17 cellular contexts compared by ENCODE assay signal in the genomic region with DNA sequence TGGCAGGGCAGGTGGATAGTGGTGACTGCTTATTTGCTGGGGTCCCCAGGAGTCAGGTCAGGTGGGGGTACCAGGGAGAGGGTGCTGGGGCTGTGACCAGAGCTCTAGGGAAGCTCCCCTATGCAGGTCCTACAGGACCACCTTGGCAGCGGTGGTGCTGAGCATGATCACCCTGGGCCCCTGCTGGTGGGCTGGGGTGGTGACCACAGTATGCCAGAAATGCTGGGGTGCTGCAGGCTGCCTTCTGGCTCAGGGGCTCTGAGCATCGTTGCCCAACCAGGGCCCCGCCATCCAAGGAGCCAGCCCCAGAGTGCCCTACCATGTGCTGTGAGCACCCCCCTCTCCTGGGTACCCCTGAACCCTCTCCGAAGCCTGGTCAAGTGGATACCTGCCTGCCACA. TPM values are rescaled to one million over a fixed set of nuclear protein-coding genes. Genes with fewer than 3 reads are reported as not detected.
DNase-seq lines count a peak whose midpoint lies in the region; ATAC-seq and TF ChIP-seq lines count a peak whose summit lies in the region.
"Had no signal": no experiment of that assay in that cellular context is flagged by ENCODE, and none has a peak within 500 bp of the region (broad histone marks: within the 10 kb centered on the region; RNA-seq: fewer than 3 reads in every experiment).

No MANE protein-coding gene starts in this region.

- H3K4me3 ChIP-seq in right cardiac atrium (ENCODE audit: low read length), result no peak overlapping the region
- no peak overlapping the region for H3K4me3 ChIP-seq in brain microvascular endothelial cell (ENCODE audit: low read depth, low read length)
- H3K4me3 ChIP-seq in upper lobe of right lung, result no peak overlapping the region
- H3K4me3 ChIP-seq in mammary epithelial cell (replicated peaks in 1 of 3; ENCODE audit: insufficient read depth in 1 of 3, low read depth in 2 of 3, low read length in 3 of 3), result no peak overlapping the region
- H3K4me3 ChIP-seq: vagina had no signal

- no peaks in the 10 kb centered on the region for H3K36me3 Mint-ChIP-seq in memory B cell
- H3K36me3 Mint-ChIP-seq: activated naive CD4-positive, alpha-beta T cell treated with anti-CD3 and anti-CD28 coated beads, Interleukin-2, amount 50 U/mL, for 24 hours had no signal

- no peak overlapping the region for H3K4me2 ChIP-seq in mammary epithelial cell (ENCODE audit: insufficient read depth, low read depth, low read length)

- no peaks in the 10 kb centered on the region for H3K9me3 Mint-ChIP-seq in memory B cell
- H3K9me3 Mint-ChIP-seq: activated naive CD4-positive, alpha-beta T cell treated with anti-CD3 and anti-CD28 coated beads, Interleukin-2, amount 50 U/mL, for 24 hours had no signal

- no peak overlapping the region for H3K9ac ChIP-seq in mammary epithelial cell (ENCODE audit: insufficient read depth, low read length)

- peaks cover 25% of the 10 kb centered on the region for H3K4me1 Mint-ChIP-seq in memory B cell

- intact Hi-C loops in right cardiac atrium (cut with DNase I), result no loop called here
- intact Hi-C loops in Right ventricle myocardium superior (cut with DNase I), result no loop called here
- intact Hi-C loops in upper lobe of right lung (cut with DNase I), result no loop called here
- intact Hi-C loops in mammary epithelial cell (cut with micrococcal nuclease), result no loop called here

- no peak for DNase-seq in right cardiac atrium
- no peak for DNase-seq in Right ventricle myocardium superior
- DNase-seq in brain microvascular endothelial cell, result no peak
- DNase-seq in memory B cell (ENCODE audit: low spot score in 2 of 2), result no peak
- DNase-seq in upper lobe of right lung, result no peak
- DNase-seq in mammary epithelial cell, result no peak
- DNase-seq: activated CD4-positive, CD25-positive, alpha-beta regulatory T cell treated with anti-CD3 and anti-CD28 coated beads, Interleukin-2, amount 50 U/mL, for 72 hours; activated CD8-positive, alpha-beta memory T cell treated with anti-CD3 and anti-CD28 coated beads, Interleukin-2, amount 50 U/mL, for 48 hours; effector CD4-positive, alpha-beta T cell; Karpas-422; NCI-H1436; NCI-H2227 treated with DMSO at 0.1 percent for 48 hours; stimulated activated naive CD8-positive, alpha-beta T cell treated with anti-CD3 and anti-CD28 coated beads, Interleukin-15, Interleukin-2, amounts not matched to agents 100 U/mL and 50 U/mL, for 24 hours had no signal

- peak overlapping the region; percentile 58 for H3K27ac Mint-ChIP-seq in memory B cell
- H3K27ac Mint-ChIP-seq: activated naive CD4-positive, alpha-beta T cell treated with anti-CD3 and anti-CD28 coated beads, Interleukin-2, amount 50 U/mL, for 24 hours had no signal

- H3K4me3 Mint-ChIP-seq in memory B cell, result no peak overlapping the region
- H3K4me3 Mint-ChIP-seq: activated naive CD4-positive, alpha-beta T cell treated with anti-CD3 and anti-CD28 coated beads, Interleukin-2, amount 50 U/mL, for 24 hours had no signal

- in situ Hi-C loops in brain microvascular endothelial cell (cut with HindIII; ENCODE audit: low pct_ligation_motif_present, low sequenced_read_pairs), result no loop called here
- in situ Hi-C loops in mammary epithelial cell (cut with MboI; ENCODE audit: low sequenced_read_pairs in 2 of 2), result no loop called here

- no TSS peak for BruUV-seq in mammary epithelial cell (replicated peaks; lab: Mats Ljungman, UMichigan)

- 78% methylated on average over 4 of the region's 4 CpGs for WGBS in right cardiac atrium
- 67% methylated on average over 3 of the region's 4 CpGs for WGBS in mammary epithelial cell (ENCODE audit: low coverage, missing lambda C conversion rate)

- no peak for ATAC-seq in right cardiac atrium
- no peak for ATAC-seq in Right ventricle myocardium superior (ENCODE audit: poor library complexity)
- no peak for ATAC-seq in memory B cell (ENCODE audit: low read depth)
- ATAC-seq in upper lobe of right lung, result no peak
- no peak for ATAC-seq in HG03457 (IDR thresholded peaks at IDR 0.05; ENCODE audit: unreplicated experiment)
- ATAC-seq in GM21515 (IDR thresholded peaks at IDR 0.05; ENCODE audit: unreplicated experiment), result no peak
- ATAC-seq: stimulated activated naive CD8-positive, alpha-beta T cell treated with anti-CD3 and anti-CD28 coated beads, Interleukin-15, Interleukin-2, amounts not matched to agents 100 U/mL and 50 U/mL, for 24 hours had no signal

- no peaks in the 10 kb centered on the region for H3K79me2 ChIP-seq in mammary epithelial cell (ENCODE audit: insufficient read depth, low read length)

- peaks cover 7% of the 10 kb centered on the region for H3K4me1 ChIP-seq in right cardiac atrium (ENCODE audit: control insufficient read depth, insufficient read depth, low read length)
- peaks cover 66% of the 10 kb centered on the region for H3K4me1 ChIP-seq in upper lobe of right lung
- peaks cover 1% of the 10 kb centered on the region for H3K4me1 ChIP-seq in mammary epithelial cell (ENCODE audit: insufficient read depth, low read length)

- no peaks in the 10 kb centered on the region for H3K36me3 ChIP-seq in brain microvascular endothelial cell (replicated peaks)
- no peaks in the 10 kb centered on the region for H3K36me3 ChIP-seq in upper lobe of right lung
- H3K36me3 ChIP-seq in mammary epithelial cell (ENCODE audit: insufficient read depth, low read length), result no peaks in the 10 kb centered on the region
- H3K36me3 ChIP-seq: vagina had no signal

- peaks cover 32% of the 10 kb centered on the region for H3K27me3 Mint-ChIP-seq in memory B cell

- peak; percentile 40 for TF ChIP-seq CTCF in brain microvascular endothelial cell (IDR thresholded peaks at IDR 0.05; ENCODE audit: low read depth, low read length, missing control alignments)
- TF ChIP-seq CTCF in upper lobe of right lung (IDR thresholded peaks at IDR 0.05), result no peak
- no peak for TF ChIP-seq CTCF in mammary epithelial cell (conservative IDR thresholded peaks at IDR 0.05 in 1 of 2, IDR thresholded peaks at IDR 0.05 in 1 of 2; ENCODE audit: extremely low read depth in 1 of 2, insufficient read depth in 1 of 2, low read depth in 1 of 2, low read length in 2 of 2)

- no peak overlapping the region for H2AFZ ChIP-seq in mammary epithelial cell (ENCODE audit: low read depth, low read length)

- dilution Hi-C loops in mammary epithelial cell (cut with HindIII; ENCODE audit: low sequenced_read_pairs), result loop anchor here (25.0 kb wide), 1 partner anchor 89 kb away; no protein-coding TSS in a partner anchor

- H3K9me3 ChIP-seq in right cardiac atrium (ENCODE audit: control insufficient read depth, low read length), result no peaks in the 10 kb centered on the region
- no peaks in the 10 kb centered on the region for H3K9me3 ChIP-seq in upper lobe of right lung
- no peaks in the 10 kb centered on the region for H3K9me3 ChIP-seq in mammary epithelial cell (replicated peaks; ENCODE audit: insufficient read depth, low read length)
- H3K9me3 ChIP-seq: vagina had no signal

- CTCF ChIA-PET in mammary epithelial cell (lab: Charles Lee; ENCODE audit: low non-redundant PET), result no interaction called here

- H4K20me1 ChIP-seq in mammary epithelial cell (ENCODE audit: insufficient read depth, low read length), result no peaks in the 10 kb centered on the region

- H3K27ac ChIP-seq in right cardiac atrium (ENCODE audit: low read length), result peak overlapping the region; percentile 58
- no peak overlapping the region for H3K27ac ChIP-seq in brain microvascular endothelial cell
- peak overlapping the region; percentile 70 for H3K27ac ChIP-seq in upper lobe of right lung
- no peak overlapping the region for H3K27ac ChIP-seq in mammary epithelial cell (ENCODE audit: insufficient read depth, low read depth, low read length)
- H3K27ac ChIP-seq: vagina had no signal

- H3K27me3 ChIP-seq in right cardiac atrium (ENCODE audit: control insufficient read depth, insufficient read depth) (no peaks in the 10 kb centered on the region), brain microvascular endothelial cell (replicated peaks) (no peaks in the 10 kb centered on the region), upper lobe of right lung (peaks cover 52% of the 10 kb centered on the region), mammary epithelial cell (ENCODE audit: insufficient read depth, low read length) (peaks cover 8% of the 10 kb centered on the region)

RNA-seq across cellular contexts. Expression of a gene that starts 17.5 kb away (rescaled TPM):
- total RNA-seq in right cardiac atrium, result 10 to 100 TPM; 23.9 to 35.5 (median 32.0) TPM
- polyA plus RNA-seq in right cardiac atrium, result 31.4 TPM
- total RNA-seq in Right ventricle myocardium superior, result 32.2 TPM
- 59.1 TPM for total RNA-seq in upper lobe of right lung
- total RNA-seq in mammary epithelial cell, result 10 to 100 TPM; 32.0 to 41.9 TPM
- polyA plus RNA-seq in mammary epithelial cell, result 19.8 TPM
- polyA minus RNA-seq in mammary epithelial cell, result 23.2 TPM

RNA-seq across cellular contexts. Expression of a gene that starts 30.0 kb away (rescaled TPM):
- total RNA-seq in right cardiac atrium (10 to 100 TPM; 16.5 to 21.3 (median 17.4) TPM), Right ventricle myocardium superior (28.6 TPM), upper lobe of right lung (31.2 TPM), mammary epithelial cell (100 to 1,000 TPM in 1 of 2 donors, 10 to 100 TPM in 1; 75.2 to 124 TPM)
- polyA plus RNA-seq in right cardiac atrium (17.8 TPM), mammary epithelial cell (42.6 TPM)
- 67.1 TPM for polyA minus RNA-seq in mammary epithelial cell

RNA-seq across cellular contexts. Expression of a gene that starts 49.7 kb away (rescaled TPM):
- total RNA-seq in right cardiac atrium, result 10 to 100 TPM; 28.1 to 40.5 (median 35.8) TPM
- 42.2 TPM for polyA plus RNA-seq in right cardiac atrium
- 45.5 TPM for total RNA-seq in Right ventricle myocardium superior
- total RNA-seq in upper lobe of right lung, result 51.3 TPM
- 10 to 100 TPM; 37.0 to 48.0 TPM for total RNA-seq in mammary epithelial cell
- 45.9 TPM for polyA plus RNA-seq in mammary epithelial cell
- 54.2 TPM for polyA minus RNA-seq in mammary epithelial cell

Comparison
In these comparisons a context has a peak if more than half of its experiments do, and no peak if none do; other contexts are left out.
1. H3K27ac ChIP-seq: peak in right cardiac atrium (single experiment) and upper lobe of right lung (single experiment); none in brain microvascular endothelial cell (single experiment) and mammary epithelial cell (single experiment).